In the genomic region with DNA sequence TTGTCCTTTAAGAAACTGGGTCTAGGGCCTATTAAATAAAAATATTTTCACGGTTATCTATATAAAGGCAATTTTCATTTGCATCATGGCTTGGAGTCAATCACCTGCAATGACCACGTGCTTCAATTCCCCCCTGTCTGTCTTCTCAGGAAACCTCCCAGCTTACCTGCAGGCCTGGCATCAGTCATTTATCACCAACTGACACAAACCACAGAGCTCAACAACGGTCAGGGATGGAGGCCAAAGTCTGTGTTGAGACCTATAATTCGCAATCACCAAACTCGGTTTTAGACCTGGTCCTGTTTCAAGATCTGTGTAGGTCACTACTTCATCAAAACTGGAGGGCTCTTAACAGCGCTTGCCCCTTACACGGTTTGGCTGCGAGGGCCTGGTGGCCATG, we compare ENCODE assay signal across 1 cellular context.
TF ChIP-seq lines count a peak whose summit lies in the region.

No MANE protein-coding gene starts in this region.

TF ChIP-seq in HepG2, 621 proteins besides CTCF, POLR2A, EP300 and RAD21 (continued from another document):
- TF ChIP-seq, protein P1, sequence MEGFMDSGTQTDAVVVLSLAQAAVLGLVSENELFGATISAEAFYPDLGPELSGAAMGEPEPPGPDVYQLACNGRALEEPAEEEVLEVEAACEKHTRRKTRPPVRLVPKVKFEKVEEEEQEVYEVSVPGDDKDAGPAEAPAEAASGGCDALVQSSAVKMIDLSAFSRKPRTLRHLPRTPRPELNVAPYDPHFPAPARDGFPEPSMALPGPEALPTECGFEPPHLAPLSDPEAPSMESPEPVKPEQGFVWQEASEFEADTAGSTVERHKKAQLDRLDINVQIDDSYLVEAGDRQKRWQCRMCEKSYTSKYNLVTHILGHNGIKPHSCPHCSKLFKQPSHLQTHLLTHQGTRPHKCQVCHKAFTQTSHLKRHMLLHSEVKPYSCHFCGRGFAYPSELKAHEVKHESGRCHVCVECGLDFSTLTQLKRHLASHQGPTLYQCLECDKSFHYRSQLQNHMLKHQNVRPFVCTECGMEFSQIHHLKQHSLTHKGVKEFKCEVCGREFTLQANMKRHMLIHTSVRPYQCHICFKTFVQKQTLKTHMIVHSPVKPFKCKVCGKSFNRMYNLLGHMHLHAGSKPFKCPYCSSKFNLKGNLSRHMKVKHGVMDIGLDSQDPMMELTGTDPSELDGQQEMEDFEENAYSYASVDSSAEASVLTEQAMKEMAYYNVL (CRISPR knock-in tag; IDR thresholded peaks at IDR 0.05; ENCODE audit: borderline replicate concordance) = no peak
- TF ChIP-seq, protein P2, sequence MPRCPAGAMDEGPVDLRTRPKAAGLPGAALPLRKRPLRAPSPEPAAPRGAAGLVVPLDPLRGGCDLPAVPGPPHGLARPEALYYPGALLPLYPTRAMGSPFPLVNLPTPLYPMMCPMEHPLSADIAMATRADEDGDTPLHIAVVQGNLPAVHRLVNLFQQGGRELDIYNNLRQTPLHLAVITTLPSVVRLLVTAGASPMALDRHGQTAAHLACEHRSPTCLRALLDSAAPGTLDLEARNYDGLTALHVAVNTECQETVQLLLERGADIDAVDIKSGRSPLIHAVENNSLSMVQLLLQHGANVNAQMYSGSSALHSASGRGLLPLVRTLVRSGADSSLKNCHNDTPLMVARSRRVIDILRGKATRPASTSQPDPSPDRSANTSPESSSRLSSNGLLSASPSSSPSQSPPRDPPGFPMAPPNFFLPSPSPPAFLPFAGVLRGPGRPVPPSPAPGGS (CRISPR knock-in tag; IDR thresholded peaks at IDR 0.05) = no peak
- TF ChIP-seq ZC3H4 (CRISPR knock-in tag; IDR thresholded peaks at IDR 0.05; ENCODE audit: borderline replicate concordance) (no peak), SIN3A (IDR thresholded peaks at IDR 0.05; ENCODE audit: borderline replicate concordance, low read depth, low read length) (no peak), GATAD2A (CRISPR knock-in tag; IDR thresholded peaks at IDR 0.05) (no peak), RXRB (CRISPR knock-in tag; IDR thresholded peaks at IDR 0.05; ENCODE audit: borderline replicate concordance) (no peak), ESRRA (CRISPR knock-in tag; IDR thresholded peaks at IDR 0.05; ENCODE audit: low read depth) (no peak), CC2D1A (CRISPR knock-in tag; IDR thresholded peaks at IDR 0.05) (no peak), POLR2G (IDR thresholded peaks at IDR 0.05; ENCODE audit: low read depth, low read length) (no peak), GATAD1 (CRISPR knock-in tag; IDR thresholded peaks at IDR 0.05) (no peak), ZNF878 (CRISPR knock-in tag; IDR thresholded peaks at IDR 0.05) (no peak)
- TF ChIP-seq, protein P3, sequence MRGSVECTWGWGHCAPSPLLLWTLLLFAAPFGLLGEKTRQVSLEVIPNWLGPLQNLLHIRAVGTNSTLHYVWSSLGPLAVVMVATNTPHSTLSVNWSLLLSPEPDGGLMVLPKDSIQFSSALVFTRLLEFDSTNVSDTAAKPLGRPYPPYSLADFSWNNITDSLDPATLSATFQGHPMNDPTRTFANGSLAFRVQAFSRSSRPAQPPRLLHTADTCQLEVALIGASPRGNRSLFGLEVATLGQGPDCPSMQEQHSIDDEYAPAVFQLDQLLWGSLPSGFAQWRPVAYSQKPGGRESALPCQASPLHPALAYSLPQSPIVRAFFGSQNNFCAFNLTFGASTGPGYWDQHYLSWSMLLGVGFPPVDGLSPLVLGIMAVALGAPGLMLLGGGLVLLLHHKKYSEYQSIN (CRISPR knock-in tag; IDR thresholded peaks at IDR 0.05; ENCODE audit: borderline replicate concordance) = no peak
- TF ChIP-seq, protein P4, sequence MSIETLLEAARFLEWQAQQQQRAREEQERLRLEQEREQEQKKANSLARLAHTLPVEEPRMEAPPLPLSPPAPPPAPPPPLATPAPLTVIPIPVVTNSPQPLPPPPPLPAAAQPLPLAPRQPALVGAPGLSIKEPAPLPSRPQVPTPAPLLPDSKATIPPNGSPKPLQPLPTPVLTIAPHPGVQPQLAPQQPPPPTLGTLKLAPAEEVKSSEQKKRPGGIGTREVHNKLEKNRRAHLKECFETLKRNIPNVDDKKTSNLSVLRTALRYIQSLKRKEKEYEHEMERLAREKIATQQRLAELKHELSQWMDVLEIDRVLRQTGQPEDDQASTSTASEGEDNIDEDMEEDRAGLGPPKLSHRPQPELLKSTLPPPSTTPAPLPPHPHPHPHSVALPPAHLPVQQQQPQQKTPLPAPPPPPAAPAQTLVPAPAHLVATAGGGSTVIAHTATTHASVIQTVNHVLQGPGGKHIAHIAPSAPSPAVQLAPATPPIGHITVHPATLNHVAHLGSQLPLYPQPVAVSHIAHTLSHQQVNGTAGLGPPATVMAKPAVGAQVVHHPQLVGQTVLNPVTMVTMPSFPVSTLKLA (IDR thresholded peaks at IDR 0.05) = no peak
